In genomic region chr21:37257526-37257966, GRCh38 we compare ENCODE assay signal across 8 cellular contexts. TPM values are rescaled to one million over a fixed set of nuclear protein-coding genes. Genes with fewer than 3 reads are reported as not detected.
A peak's percentile ranks its signal among the peaks of the same experiment; 100 is the strongest.
DNase-seq lines count a peak whose midpoint lies in the region; ATAC-seq, FAIRE-seq and TF ChIP-seq lines count a peak whose summit lies in the region.

No MANE protein-coding gene starts in this region.

- no peaks in the 10 kb centered on the region for H3K9me3 ChIP-seq in CD4-positive, alpha-beta T cell (ENCODE audit: control insufficient read depth, low read length)
- H3K9me3 ChIP-seq in tibial artery: no peaks in the 10 kb centered on the region

- H3K27me3 Mint-ChIP-seq in CD4-positive, alpha-beta T cell: no peaks in the 10 kb centered on the region
- H3K27me3 Mint-ChIP-seq in dendritic cell treated with granulocyte-macrophage colony-stimulating factor and Interleukin-4, amounts not matched to agents 40 ng/mL and 50 ng/mL, for 4 days: no peaks in the 10 kb centered on the region

- peak; percentile 51 for ATAC-seq in CD4-positive, alpha-beta T cell (ENCODE audit: poor library complexity)
- ATAC-seq in GM19035 (IDR thresholded peaks at IDR 0.05; ENCODE audit: unreplicated experiment) (peak; percentile 37), HG03280 (IDR thresholded peaks at IDR 0.05; ENCODE audit: unreplicated experiment) (peak; percentile 33)

- H3K4me1 Mint-ChIP-seq in CD4-positive, alpha-beta T cell (ENCODE audit: low read depth): peaks cover 52% of the 10 kb centered on the region
- H3K4me1 Mint-ChIP-seq in dendritic cell treated with granulocyte-macrophage colony-stimulating factor and Interleukin-4, amounts not matched to agents 40 ng/mL and 50 ng/mL, for 4 days (ENCODE audit: low read depth): peaks cover 34% of the 10 kb centered on the region

- peak overlapping the region; percentile 44 for H3K27ac ChIP-seq in CD4-positive, alpha-beta T cell (ENCODE audit: low read depth, low read length)
- H3K27ac ChIP-seq in tibial artery: peak overlapping the region; percentile 65 to 76

- DNase-seq in CD4-positive, alpha-beta T cell: no peak
- DNase-seq in RKO (ENCODE audit: low spot score): peak; percentile 40
- DNase-seq in lung microvascular endothelial cell (ENCODE audit: low read depth in 2 of 2): peak; percentile 42 to 69
- DNase-seq in tibial artery: peak in 1 of 2 donors; percentile 68
- no peak for DNase-seq in urothelium cell line (ENCODE audit: low spot score)

- POLR2A ChIA-PET in CD4-positive, alpha-beta T cell (lab: Charles Lee): interaction anchor here (1.0 to 5.8 kb wide), 3 partner anchors 10 to 307 kb away, joined by 4 to 41 read pairs (median 4); partner anchors contain the start of gene VPS26C

- H3K36me3 Mint-ChIP-seq in CD4-positive, alpha-beta T cell (ENCODE audit: low read depth): peaks cover 19% of the 10 kb centered on the region
- H3K36me3 Mint-ChIP-seq in dendritic cell treated with granulocyte-macrophage colony-stimulating factor and Interleukin-4, amounts not matched to agents 40 ng/mL and 50 ng/mL, for 4 days (ENCODE audit: low read depth): peaks cover 20% of the 10 kb centered on the region

- TF ChIP-seq CTCF in CD4-positive, alpha-beta T cell (IDR thresholded peaks at IDR 0.05): no peak
- no peak for TF ChIP-seq CTCF in tibial artery (IDR thresholded peaks at IDR 0.05)

- H3K4me3 ChIP-seq in tibial artery: peak overlapping the region; percentile 51 to 69

- no peak for FAIRE-seq in urothelium cell line (lab: Jason Lieb, UNC)

- no peaks in the 10 kb centered on the region for H3K9me3 Mint-ChIP-seq in CD4-positive, alpha-beta T cell
- H3K9me3 Mint-ChIP-seq in dendritic cell treated with granulocyte-macrophage colony-stimulating factor and Interleukin-4, amounts not matched to agents 40 ng/mL and 50 ng/mL, for 4 days: no peaks in the 10 kb centered on the region

- intact Hi-C loops in CD4-positive, alpha-beta T cell (cut with DNase I, micrococcal nuclease): loop anchor here in 1 of 2 experiments (10.0 kb wide), 1 partner anchor 207 kb away; no protein-coding TSS in a partner anchor
- intact Hi-C loops in dendritic cell treated with granulocyte-macrophage colony-stimulating factor and Interleukin-4, amounts not matched to agents 40 ng/mL and 50 ng/mL, for 4 days (cut with micrococcal nuclease): loop anchor here (5.0 kb wide), 2 partner anchors 35 to 50 kb away; no protein-coding TSS in a partner anchor
- intact Hi-C loops in tibial artery (cut with DNase I; ENCODE audit: low total_unique reads): loop anchor here (5.0 kb wide), 1 partner anchor 50 kb away; no protein-coding TSS in a partner anchor

- no peaks in the 10 kb centered on the region for H3K27me3 ChIP-seq in CD4-positive, alpha-beta T cell (ENCODE audit: control insufficient read depth, insufficient read depth, low read length)
- no peaks in the 10 kb centered on the region for H3K27me3 ChIP-seq in tibial artery

- H3K4me1 ChIP-seq in tibial artery: peaks cover 0 to 22% (median 15%) of the 10 kb centered on the region in 4 donors

- H3K4me3 Mint-ChIP-seq in CD4-positive, alpha-beta T cell: peak overlapping the region; percentile 84
- peak overlapping the region; percentile 75 for H3K4me3 Mint-ChIP-seq in dendritic cell treated with granulocyte-macrophage colony-stimulating factor and Interleukin-4, amounts not matched to agents 40 ng/mL and 50 ng/mL, for 4 days

- CTCF ChIA-PET in CD4-positive, alpha-beta T cell (lab: Charles Lee): interaction anchor here (0.7 kb wide), 1 partner anchor 9 kb away, joined by 3 read pairs; no protein-coding TSS in a partner anchor

- H3K36me3 ChIP-seq in tibial artery: no peaks in the 10 kb centered on the region

- H3K27ac Mint-ChIP-seq in CD4-positive, alpha-beta T cell: peak overlapping the region; percentile 88
- peak overlapping the region; percentile 96 for H3K27ac Mint-ChIP-seq in dendritic cell treated with granulocyte-macrophage colony-stimulating factor and Interleukin-4, amounts not matched to agents 40 ng/mL and 50 ng/mL, for 4 days

RNA-seq across cellular contexts. Expression of gene VPS26C, which starts 9.6 kb away (rescaled TPM):
- total RNA-seq in CD4-positive, alpha-beta T cell: 10 to 100 TPM; 31.8 to 36.0 TPM
- 61.0 and 79.8 TPM in 2 replicates for total RNA-seq in lung microvascular endothelial cell

Comparison
In these comparisons a context has a peak if more than half of its experiments do, and no peak if none do; other contexts are left out.
1. DNase-seq: peak in RKO (single experiment) and lung microvascular endothelial cell (2 of 2); none in CD4-positive, alpha-beta T cell (0 of 10) and urothelium cell line (single experiment).
2. Peak in every context shown above with its lines, with median percentiles within 50 percentile points of each other: ATAC-seq.